1 cellular context compared by ENCODE assay signal in the genomic region with DNA sequence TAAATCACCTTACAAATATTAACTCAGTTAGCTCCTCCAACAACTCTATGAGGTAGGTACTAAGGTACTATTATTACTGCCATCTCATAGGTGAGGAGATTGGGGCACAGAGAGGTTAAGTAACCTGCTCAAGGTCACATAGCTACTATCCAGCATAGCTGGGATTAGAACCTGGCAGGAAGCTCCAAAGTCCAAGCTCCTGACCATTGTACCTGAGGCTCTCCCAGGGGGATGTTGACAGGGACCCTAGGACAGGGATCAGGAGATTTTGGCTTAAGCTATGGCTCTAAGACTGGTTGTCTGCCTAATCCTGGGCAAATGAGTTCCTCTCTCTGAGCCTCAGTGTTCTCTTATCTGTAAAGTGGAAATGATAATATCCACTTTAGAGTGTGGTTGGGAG.
TF ChIP-seq lines count a peak whose summit lies in the region.

No MANE protein-coding gene starts in this region.

TF ChIP-seq in HepG2, 621 proteins besides CTCF, POLR2A, EP300 and RAD21 (continued from another document and continues in another):
- TF ChIP-seq, protein P1, sequence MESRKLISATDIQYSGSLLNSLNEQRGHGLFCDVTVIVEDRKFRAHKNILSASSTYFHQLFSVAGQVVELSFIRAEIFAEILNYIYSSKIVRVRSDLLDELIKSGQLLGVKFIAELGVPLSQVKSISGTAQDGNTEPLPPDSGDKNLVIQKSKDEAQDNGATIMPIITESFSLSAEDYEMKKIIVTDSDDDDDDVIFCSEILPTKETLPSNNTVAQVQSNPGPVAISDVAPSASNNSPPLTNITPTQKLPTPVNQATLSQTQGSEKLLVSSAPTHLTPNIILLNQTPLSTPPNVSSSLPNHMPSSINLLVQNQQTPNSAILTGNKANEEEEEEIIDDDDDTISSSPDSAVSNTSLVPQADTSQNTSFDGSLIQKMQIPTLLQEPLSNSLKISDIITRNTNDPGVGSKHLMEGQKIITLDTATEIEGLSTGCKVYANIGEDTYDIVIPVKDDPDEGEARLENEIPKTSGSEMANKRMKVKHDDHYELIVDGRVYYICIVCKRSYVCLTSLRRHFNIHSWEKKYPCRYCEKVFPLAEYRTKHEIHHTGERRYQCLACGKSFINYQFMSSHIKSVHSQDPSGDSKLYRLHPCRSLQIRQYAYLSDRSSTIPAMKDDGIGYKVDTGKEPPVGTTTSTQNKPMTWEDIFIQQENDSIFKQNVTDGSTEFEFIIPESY (CRISPR knock-in tag; IDR thresholded peaks at IDR 0.05): no peak
- TF ChIP-seq BRCA1 (CRISPR knock-in tag; IDR thresholded peaks at IDR 0.05): no peak
- peak; percentile 58 for TF ChIP-seq GATAD2A (CRISPR knock-in tag; IDR thresholded peaks at IDR 0.05)
- TF ChIP-seq RORA (CRISPR knock-in tag; IDR thresholded peaks at IDR 0.05): no peak
- TF ChIP-seq ETV5 (CRISPR knock-in tag; IDR thresholded peaks at IDR 0.05; ENCODE audit: borderline replicate concordance): peak; percentile 53; the same call in 1 of the 2 replicates
- TF ChIP-seq SNRNP70 (IDR thresholded peaks at IDR 0.05; ENCODE audit: low read depth, low read length): no peak
- no peak for TF ChIP-seq ZNF747 (CRISPR knock-in tag; IDR thresholded peaks at IDR 0.05; ENCODE audit: borderline replicate concordance)
- TF ChIP-seq, protein P2, sequence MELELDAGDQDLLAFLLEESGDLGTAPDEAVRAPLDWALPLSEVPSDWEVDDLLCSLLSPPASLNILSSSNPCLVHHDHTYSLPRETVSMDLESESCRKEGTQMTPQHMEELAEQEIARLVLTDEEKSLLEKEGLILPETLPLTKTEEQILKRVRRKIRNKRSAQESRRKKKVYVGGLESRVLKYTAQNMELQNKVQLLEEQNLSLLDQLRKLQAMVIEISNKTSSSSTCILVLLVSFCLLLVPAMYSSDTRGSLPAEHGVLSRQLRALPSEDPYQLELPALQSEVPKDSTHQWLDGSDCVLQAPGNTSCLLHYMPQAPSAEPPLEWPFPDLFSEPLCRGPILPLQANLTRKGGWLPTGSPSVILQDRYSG (CRISPR knock-in tag; IDR thresholded peaks at IDR 0.05): no peak
- TF ChIP-seq, protein P3, sequence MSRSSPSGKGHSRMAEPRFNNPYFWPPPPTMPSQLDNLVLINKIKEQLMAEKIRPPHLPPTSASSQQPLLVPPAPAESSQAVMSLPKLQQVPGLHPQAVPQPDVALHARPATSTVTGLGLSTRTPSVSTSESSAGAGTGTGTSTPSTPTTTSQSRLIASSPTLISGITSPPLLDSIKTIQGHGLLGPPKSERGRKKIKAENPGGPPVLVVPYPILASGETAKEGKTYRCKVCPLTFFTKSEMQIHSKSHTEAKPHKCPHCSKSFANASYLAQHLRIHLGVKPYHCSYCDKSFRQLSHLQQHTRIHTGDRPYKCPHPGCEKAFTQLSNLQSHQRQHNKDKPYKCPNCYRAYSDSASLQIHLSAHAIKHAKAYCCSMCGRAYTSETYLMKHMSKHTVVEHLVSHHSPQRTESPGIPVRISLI (CRISPR knock-in tag; IDR thresholded peaks at IDR 0.05; ENCODE audit: borderline replicate concordance): no peak
- no peak for TF ChIP-seq ZNF546 (CRISPR knock-in tag; conservative IDR thresholded peaks at IDR 0.05)
- TF ChIP-seq HDAC6 (IDR thresholded peaks at IDR 0.05; ENCODE audit: low read depth, low read length): no peak
- TF ChIP-seq AGO2 (optimal IDR thresholded peaks at IDR 0.05; ENCODE audit: low read depth, low read length): no peak
- TF ChIP-seq TMF1 (CRISPR knock-in tag; IDR thresholded peaks at IDR 0.05; ENCODE audit: low read depth): no peak
- TF ChIP-seq SKI (IDR thresholded peaks at IDR 0.05; ENCODE audit: partially characterized antibody): no peak
- no peak for TF ChIP-seq ZNF124 (CRISPR knock-in tag; IDR thresholded peaks at IDR 0.05)
- no peak for TF ChIP-seq ZNF274 (CRISPR knock-in tag; IDR thresholded peaks at IDR 0.05)
- TF ChIP-seq, protein P4, sequence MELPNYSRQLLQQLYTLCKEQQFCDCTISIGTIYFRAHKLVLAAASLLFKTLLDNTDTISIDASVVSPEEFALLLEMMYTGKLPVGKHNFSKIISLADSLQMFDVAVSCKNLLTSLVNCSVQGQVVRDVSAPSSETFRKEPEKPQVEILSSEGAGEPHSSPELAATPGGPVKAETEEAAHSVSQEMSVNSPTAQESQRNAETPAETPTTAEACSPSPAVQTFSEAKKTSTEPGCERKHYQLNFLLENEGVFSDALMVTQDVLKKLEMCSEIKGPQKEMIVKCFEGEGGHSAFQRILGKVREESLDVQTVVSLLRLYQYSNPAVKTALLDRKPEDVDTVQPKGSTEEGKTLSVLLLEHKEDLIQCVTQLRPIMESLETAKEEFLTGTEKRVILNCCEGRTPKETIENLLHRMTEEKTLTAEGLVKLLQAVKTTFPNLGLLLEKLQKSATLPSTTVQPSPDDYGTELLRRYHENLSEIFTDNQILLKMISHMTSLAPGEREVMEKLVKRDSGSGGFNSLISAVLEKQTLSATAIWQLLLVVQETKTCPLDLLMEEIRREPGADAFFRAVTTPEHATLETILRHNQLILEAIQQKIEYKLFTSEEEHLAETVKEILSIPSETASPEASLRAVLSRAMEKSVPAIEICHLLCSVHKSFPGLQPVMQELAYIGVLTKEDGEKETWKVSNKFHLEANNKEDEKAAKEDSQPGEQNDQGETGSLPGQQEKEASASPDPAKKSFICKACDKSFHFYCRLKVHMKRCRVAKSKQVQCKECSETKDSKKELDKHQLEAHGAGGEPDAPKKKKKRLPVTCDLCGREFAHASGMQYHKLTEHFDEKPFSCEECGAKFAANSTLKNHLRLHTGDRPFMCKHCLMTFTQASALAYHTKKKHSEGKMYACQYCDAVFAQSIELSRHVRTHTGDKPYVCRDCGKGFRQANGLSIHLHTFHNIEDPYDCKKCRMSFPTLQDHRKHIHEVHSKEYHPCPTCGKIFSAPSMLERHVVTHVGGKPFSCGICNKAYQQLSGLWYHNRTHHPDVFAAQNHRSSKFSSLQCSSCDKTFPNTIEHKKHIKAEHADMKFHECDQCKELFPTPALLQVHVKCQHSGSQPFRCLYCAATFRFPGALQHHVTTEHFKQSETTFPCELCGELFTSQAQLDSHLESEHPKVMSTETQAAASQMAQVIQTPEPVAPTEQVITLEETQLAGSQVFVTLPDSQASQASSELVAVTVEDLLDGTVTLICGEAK (IDR thresholded peaks at IDR 0.05): no peak
- TF ChIP-seq, protein P4 (CRISPR knock-in tag; IDR thresholded peaks at IDR 0.05): no peak; the same call in 1 of the 2 replicates
- no peak for TF ChIP-seq SAFB2 (CRISPR knock-in tag; IDR thresholded peaks at IDR 0.05; ENCODE audit: borderline replicate concordance, low read depth)
- TF ChIP-seq TCF7L2 (IDR thresholded peaks at IDR 0.05; ENCODE audit: low read depth, low read length): no peak
- TF ChIP-seq ZKSCAN8 (CRISPR knock-in tag; IDR thresholded peaks at IDR 0.05; ENCODE audit: borderline replicate concordance): no peak
- TF ChIP-seq, protein P5, sequence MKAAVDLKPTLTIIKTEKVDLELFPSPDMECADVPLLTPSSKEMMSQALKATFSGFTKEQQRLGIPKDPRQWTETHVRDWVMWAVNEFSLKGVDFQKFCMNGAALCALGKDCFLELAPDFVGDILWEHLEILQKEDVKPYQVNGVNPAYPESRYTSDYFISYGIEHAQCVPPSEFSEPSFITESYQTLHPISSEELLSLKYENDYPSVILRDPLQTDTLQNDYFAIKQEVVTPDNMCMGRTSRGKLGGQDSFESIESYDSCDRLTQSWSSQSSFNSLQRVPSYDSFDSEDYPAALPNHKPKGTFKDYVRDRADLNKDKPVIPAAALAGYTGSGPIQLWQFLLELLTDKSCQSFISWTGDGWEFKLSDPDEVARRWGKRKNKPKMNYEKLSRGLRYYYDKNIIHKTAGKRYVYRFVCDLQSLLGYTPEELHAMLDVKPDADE (CRISPR knock-in tag; IDR thresholded peaks at IDR 0.05): no peak
- TF ChIP-seq ZNF263 (CRISPR knock-in tag; IDR thresholded peaks at IDR 0.05): no peak
- no peak for TF ChIP-seq ZNF75D (CRISPR knock-in tag; IDR thresholded peaks at IDR 0.05; ENCODE audit: borderline replicate concordance)
- no peak for TF ChIP-seq ZNF484 (CRISPR knock-in tag; IDR thresholded peaks at IDR 0.05; ENCODE audit: borderline replicate concordance, low read depth)
- TF ChIP-seq FOXM1 (CRISPR knock-in tag; IDR thresholded peaks at IDR 0.05): no peak
- TF ChIP-seq, protein P6, sequence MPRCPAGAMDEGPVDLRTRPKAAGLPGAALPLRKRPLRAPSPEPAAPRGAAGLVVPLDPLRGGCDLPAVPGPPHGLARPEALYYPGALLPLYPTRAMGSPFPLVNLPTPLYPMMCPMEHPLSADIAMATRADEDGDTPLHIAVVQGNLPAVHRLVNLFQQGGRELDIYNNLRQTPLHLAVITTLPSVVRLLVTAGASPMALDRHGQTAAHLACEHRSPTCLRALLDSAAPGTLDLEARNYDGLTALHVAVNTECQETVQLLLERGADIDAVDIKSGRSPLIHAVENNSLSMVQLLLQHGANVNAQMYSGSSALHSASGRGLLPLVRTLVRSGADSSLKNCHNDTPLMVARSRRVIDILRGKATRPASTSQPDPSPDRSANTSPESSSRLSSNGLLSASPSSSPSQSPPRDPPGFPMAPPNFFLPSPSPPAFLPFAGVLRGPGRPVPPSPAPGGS (CRISPR knock-in tag; IDR thresholded peaks at IDR 0.05): no peak
- no peak for TF ChIP-seq KLF16 (CRISPR knock-in tag; IDR thresholded peaks at IDR 0.05)
- TF ChIP-seq, protein P7, sequence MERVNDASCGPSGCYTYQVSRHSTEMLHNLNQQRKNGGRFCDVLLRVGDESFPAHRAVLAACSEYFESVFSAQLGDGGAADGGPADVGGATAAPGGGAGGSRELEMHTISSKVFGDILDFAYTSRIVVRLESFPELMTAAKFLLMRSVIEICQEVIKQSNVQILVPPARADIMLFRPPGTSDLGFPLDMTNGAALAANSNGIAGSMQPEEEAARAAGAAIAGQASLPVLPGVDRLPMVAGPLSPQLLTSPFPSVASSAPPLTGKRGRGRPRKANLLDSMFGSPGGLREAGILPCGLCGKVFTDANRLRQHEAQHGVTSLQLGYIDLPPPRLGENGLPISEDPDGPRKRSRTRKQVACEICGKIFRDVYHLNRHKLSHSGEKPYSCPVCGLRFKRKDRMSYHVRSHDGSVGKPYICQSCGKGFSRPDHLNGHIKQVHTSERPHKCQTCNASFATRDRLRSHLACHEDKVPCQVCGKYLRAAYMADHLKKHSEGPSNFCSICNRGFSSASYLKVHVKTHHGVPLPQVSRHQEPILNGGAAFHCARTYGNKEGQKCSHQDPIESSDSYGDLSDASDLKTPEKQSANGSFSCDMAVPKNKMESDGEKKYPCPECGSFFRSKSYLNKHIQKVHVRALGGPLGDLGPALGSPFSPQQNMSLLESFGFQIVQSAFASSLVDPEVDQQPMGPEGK (CRISPR knock-in tag; IDR thresholded peaks at IDR 0.05): no peak
- TF ChIP-seq SOX13 (IDR thresholded peaks at IDR 0.05): no peak
- TF ChIP-seq SOX13 (CRISPR knock-in tag; conservative IDR thresholded peaks at IDR 0.05 in 1 of 2, IDR thresholded peaks at IDR 0.05 in 1 of 2): peak in 1 of 2 experiments; percentile 58; a peak in 1 of 4 replicates
- TF ChIP-seq ZC3H4 (CRISPR knock-in tag; IDR thresholded peaks at IDR 0.05; ENCODE audit: borderline replicate concordance): no peak
- no peak for TF ChIP-seq ZNF207 (IDR thresholded peaks at IDR 0.05; ENCODE audit: borderline replicate concordance)
- no peak for TF ChIP-seq ZNF749 (CRISPR knock-in tag; IDR thresholded peaks at IDR 0.05; ENCODE audit: borderline replicate concordance)
- no peak for TF ChIP-seq SATB2 (CRISPR knock-in tag; IDR thresholded peaks at IDR 0.05)
- no peak for TF ChIP-seq SUZ12 (IDR thresholded peaks at IDR 0.05; ENCODE audit: low read depth, low read length)
- no peak for TF ChIP-seq CENPX (CRISPR knock-in tag; IDR thresholded peaks at IDR 0.05)
- TF ChIP-seq, protein P8, sequence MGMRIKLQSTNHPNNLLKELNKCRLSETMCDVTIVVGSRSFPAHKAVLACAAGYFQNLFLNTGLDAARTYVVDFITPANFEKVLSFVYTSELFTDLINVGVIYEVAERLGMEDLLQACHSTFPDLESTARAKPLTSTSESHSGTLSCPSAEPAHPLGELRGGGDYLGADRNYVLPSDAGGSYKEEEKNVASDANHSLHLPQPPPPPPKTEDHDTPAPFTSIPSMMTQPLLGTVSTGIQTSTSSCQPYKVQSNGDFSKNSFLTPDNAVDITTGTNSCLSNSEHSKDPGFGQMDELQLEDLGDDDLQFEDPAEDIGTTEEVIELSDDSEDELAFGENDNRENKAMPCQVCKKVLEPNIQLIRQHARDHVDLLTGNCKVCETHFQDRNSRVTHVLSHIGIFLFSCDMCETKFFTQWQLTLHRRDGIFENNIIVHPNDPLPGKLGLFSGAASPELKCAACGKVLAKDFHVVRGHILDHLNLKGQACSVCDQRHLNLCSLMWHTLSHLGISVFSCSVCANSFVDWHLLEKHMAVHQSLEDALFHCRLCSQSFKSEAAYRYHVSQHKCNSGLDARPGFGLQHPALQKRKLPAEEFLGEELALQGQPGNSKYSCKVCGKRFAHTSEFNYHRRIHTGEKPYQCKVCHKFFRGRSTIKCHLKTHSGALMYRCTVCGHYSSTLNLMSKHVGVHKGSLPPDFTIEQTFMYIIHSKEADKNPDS (CRISPR knock-in tag; IDR thresholded peaks at IDR 0.05): peak; percentile 80; the same call in 1 of the 2 replicates
- no peak for TF ChIP-seq ZSCAN12 (CRISPR knock-in tag; IDR thresholded peaks at IDR 0.05)
